10 cellular contexts compared by ENCODE assay signal in genomic region chr5:38554860-38555259, GRCh38. TPM values are rescaled to one million over a fixed set of nuclear protein-coding genes. Genes with fewer than 3 reads are reported as not detected.
DNase-seq lines count a peak whose midpoint lies in the region; ATAC-seq and TF ChIP-seq lines count a peak whose summit lies in the region.
"Had no signal": no experiment of that assay in that cellular context is flagged by ENCODE, and none has a peak within 500 bp of the region (broad histone marks: within the 10 kb centered on the region; RNA-seq: fewer than 3 reads in every experiment).

No MANE protein-coding gene starts in this region.

- no peak for TF ChIP-seq CTCF in ascending aorta (IDR thresholded peaks at IDR 0.05)

- no peaks in the 10 kb centered on the region for H3K36me3 ChIP-seq in HUES6 (ENCODE audit: control insufficient read depth, insufficient read depth, low read length)
- H3K36me3 ChIP-seq in ascending aorta = no peaks in the 10 kb centered on the region
- no peaks in the 10 kb centered on the region for H3K36me3 ChIP-seq in skeletal muscle satellite cell (ENCODE audit: insufficient read depth, low read length)

- no peak for DNase-seq in ascending aorta (ENCODE audit: low spot score in 2 of 2)
- peak; percentile 60 for DNase-seq in inferior parietal cortex (ENCODE audit: extremely low spot score)
- DNase-seq in kidney glomerular epithelial cell (lab: John Stamatoyannopoulos, UW) = no peak
- no peak for DNase-seq in DMS 273 (lab: John Stamatoyannopoulos, UW; ENCODE audit: unreplicated experiment)
- DNase-seq: activated CD8-positive, alpha-beta memory T cell treated with anti-CD3 and anti-CD28 coated beads for 24 hours; retina; stimulated activated naive CD8-positive, alpha-beta T cell treated with anti-CD3 and anti-CD28 coated beads, Interleukin-15, Interleukin-2, amounts not matched to agents 100 U/mL and 50 U/mL, for 24 hours had no signal

- peaks cover 23% of the 10 kb centered on the region; the same call in 1 of the 2 replicates for H3K4me1 ChIP-seq in HUES6 (ENCODE audit: control insufficient read depth, insufficient read depth, low read length)
- peaks cover 0 to 12% of the 10 kb centered on the region in 2 donors for H3K4me1 ChIP-seq in ascending aorta
- H3K4me1 ChIP-seq in skeletal muscle satellite cell (ENCODE audit: control insufficient read depth, insufficient read depth, low read length) = peaks cover 22% of the 10 kb centered on the region

- H3K27me3 ChIP-seq in HUES6 (ENCODE audit: control insufficient read depth, insufficient read depth, low read length) (peaks cover 12% of the 10 kb centered on the region), ascending aorta (no peaks in the 10 kb centered on the region), skeletal muscle satellite cell (ENCODE audit: control insufficient read depth, insufficient read depth, low read length) (no peaks in the 10 kb centered on the region)

- H3K9ac ChIP-seq in HUES6 (ENCODE audit: low read length) (peak overlapping the region; percentile 42), skeletal muscle satellite cell (ENCODE audit: low read depth, low read length) (peak overlapping the region; percentile 78)

- no peak overlapping the region for H3K27ac ChIP-seq in HUES6 (ENCODE audit: low read depth, low read length)
- peak overlapping the region in 1 of 2 donors; percentile 89 for H3K27ac ChIP-seq in ascending aorta

- H3K4me2 ChIP-seq in skeletal muscle satellite cell (ENCODE audit: low read length) = peak overlapping the region; percentile 97

- intact Hi-C loops in ascending aorta (cut with DNase I) = loop anchor here (5.0 to 10.0 kb wide), 2 partner anchors 43 to 520 kb away; partner anchors contain the start of gene RICTOR

- peak overlapping the region; percentile 87 for H3K4me3 ChIP-seq in HUES6 (ENCODE audit: low read depth, low read length)
- H3K4me3 ChIP-seq in ascending aorta = peak overlapping the region; percentile 78 to 91
- H3K4me3 ChIP-seq in skeletal muscle satellite cell (ENCODE audit: low read length) = peak overlapping the region; percentile 97

- ATAC-seq in HG03196 (IDR thresholded peaks at IDR 0.05; ENCODE audit: unreplicated experiment) = no peak
- ATAC-seq: stimulated activated naive CD8-positive, alpha-beta T cell treated with anti-CD3 and anti-CD28 coated beads, Interleukin-15, Interleukin-2, amounts not matched to agents 100 U/mL and 50 U/mL, for 24 hours had no signal

- H3K9me3 ChIP-seq in HUES6 (ENCODE audit: control insufficient read depth, insufficient read depth, low read depth, low read length) (no peaks in the 10 kb centered on the region), ascending aorta (no peaks in the 10 kb centered on the region), skeletal muscle satellite cell (replicated peaks; ENCODE audit: low read length) (no peaks in the 10 kb centered on the region)

RNA-seq across cellular contexts. Expression of gene LIFR, which starts 1.6 kb away (rescaled TPM):
- 116 TPM for total RNA-seq in ascending aorta
- 24.1 and 28.2 TPM in 2 replicates for total RNA-seq in skeletal muscle satellite cell (2012; rRNA removed)
